In the genomic region with DNA sequence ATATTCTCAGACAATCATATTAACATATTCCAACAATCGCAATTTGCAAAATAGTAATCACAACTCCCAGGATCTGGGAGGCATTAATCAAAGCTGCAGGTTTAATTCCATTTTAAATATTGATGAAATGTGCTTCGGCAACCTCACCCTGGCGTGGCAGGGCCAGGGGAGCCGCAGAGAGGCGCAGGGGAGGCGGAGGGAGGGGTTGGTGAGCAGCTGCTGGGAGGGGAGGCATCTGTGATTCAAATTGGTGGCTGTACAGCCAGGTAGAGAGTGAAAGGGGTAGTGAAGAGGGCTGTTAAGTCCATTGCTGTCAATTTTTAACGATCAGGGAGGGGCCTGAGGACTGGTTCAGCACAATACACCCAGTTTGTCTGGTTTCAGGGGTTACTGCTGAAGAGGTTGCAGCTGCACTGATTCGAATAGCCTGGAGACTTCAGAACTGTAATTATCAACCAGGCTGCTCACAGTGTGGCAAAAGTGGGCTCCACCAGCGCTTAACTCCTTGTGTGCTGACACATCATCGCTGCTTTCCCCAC, we compare ENCODE assay signal across 1 cellular context.
TF ChIP-seq lines count a peak whose summit lies in the region.

No MANE protein-coding gene starts in this region.

TF ChIP-seq in GM12878, 131 proteins besides CTCF, POLR2A, EP300 and RAD21 (continued from another document):
- TF ChIP-seq CUX1 (IDR thresholded peaks at IDR 0.05; ENCODE audit: insufficient replicate concordance, low read depth, low read length) (no peak), PAX5 (IDR thresholded peaks at IDR 0.05; ENCODE audit: borderline replicate concordance, low read depth, low read length) (no peak), NR2C2 (IDR thresholded peaks at IDR 0.05; ENCODE audit: borderline replicate concordance, control insufficient read depth, insufficient read length, low read depth) (no peak), RAD51 (IDR thresholded peaks at IDR 0.05) (no peak), MEF2B (IDR thresholded peaks at IDR 0.05; ENCODE audit: partially characterized antibody, poor library complexity, severe bottlenecking) (no peak), ZNF217 (IDR thresholded peaks at IDR 0.05) (no peak), RFX5 (IDR thresholded peaks at IDR 0.05; ENCODE audit: low read depth, low read length) (no peak), BCLAF1 (IDR thresholded peaks at IDR 0.05) (no peak), FOS (IDR thresholded peaks at IDR 0.05; ENCODE audit: borderline replicate concordance, extremely low read depth, insufficient read length) (no peak), BCL3 (IDR thresholded peaks at IDR 0.05; ENCODE audit: borderline replicate concordance, insufficient read depth, low read depth, low read length, poor library complexity, severe bottlenecking) (no peak), WRNIP1 (IDR thresholded peaks at IDR 0.05; ENCODE audit: borderline replicate concordance, low read depth, low read length) (no peak), SRF (IDR thresholded peaks at IDR 0.05; ENCODE audit: low read depth in 2 of 2, low read length in 2 of 2) (no peak), SKIL (IDR thresholded peaks at IDR 0.05; ENCODE audit: low read depth, poor library complexity, severe bottlenecking) (no peak), EED (IDR thresholded peaks at IDR 0.05; ENCODE audit: low read depth) (no peak), GABPA (IDR thresholded peaks at IDR 0.05; ENCODE audit: low read depth) (no peak), CREM (IDR thresholded peaks at IDR 0.05; ENCODE audit: low read depth) (no peak), ZNF384 (IDR thresholded peaks at IDR 0.05; ENCODE audit: borderline replicate concordance, low read depth, low read length) (no peak), ZBED1 (IDR thresholded peaks at IDR 0.05; ENCODE audit: borderline replicate concordance) (no peak)
- TF ChIP-seq, protein P1, sequence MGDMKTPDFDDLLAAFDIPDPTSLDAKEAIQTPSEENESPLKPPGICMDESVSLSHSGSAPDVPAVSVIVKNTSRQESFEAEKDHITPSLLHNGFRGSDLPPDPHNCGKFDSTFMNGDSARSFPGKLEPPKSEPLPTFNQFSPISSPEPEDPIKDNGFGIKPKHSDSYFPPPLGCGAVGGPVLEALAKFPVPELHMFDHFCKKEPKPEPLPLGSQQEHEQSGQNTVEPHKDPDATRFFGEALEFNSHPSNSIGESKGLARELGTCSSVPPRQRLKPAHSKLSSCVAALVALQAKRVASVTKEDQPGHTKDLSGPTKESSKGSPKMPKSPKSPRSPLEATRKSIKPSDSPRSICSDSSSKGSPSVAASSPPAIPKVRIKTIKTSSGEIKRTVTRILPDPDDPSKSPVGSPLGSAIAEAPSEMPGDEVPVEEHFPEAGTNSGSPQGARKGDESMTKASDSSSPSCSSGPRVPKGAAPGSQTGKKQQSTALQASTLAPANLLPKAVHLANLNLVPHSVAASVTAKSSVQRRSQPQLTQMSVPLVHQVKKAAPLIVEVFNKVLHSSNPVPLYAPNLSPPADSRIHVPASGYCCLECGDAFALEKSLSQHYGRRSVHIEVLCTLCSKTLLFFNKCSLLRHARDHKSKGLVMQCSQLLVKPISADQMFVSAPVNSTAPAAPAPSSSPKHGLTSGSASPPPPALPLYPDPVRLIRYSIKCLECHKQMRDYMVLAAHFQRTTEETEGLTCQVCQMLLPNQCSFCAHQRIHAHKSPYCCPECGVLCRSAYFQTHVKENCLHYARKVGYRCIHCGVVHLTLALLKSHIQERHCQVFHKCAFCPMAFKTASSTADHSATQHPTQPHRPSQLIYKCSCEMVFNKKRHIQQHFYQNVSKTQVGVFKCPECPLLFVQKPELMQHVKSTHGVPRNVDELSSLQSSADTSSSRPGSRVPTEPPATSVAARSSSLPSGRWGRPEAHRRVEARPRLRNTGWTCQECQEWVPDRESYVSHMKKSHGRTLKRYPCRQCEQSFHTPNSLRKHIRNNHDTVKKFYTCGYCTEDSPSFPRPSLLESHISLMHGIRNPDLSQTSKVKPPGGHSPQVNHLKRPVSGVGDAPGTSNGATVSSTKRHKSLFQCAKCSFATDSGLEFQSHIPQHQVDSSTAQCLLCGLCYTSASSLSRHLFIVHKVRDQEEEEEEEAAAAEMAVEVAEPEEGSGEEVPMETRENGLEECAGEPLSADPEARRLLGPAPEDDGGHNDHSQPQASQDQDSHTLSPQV (IDR thresholded peaks at IDR 0.05): no peak
